Comparison of ENCODE assay signal across 1 cellular context in the genomic region with DNA sequence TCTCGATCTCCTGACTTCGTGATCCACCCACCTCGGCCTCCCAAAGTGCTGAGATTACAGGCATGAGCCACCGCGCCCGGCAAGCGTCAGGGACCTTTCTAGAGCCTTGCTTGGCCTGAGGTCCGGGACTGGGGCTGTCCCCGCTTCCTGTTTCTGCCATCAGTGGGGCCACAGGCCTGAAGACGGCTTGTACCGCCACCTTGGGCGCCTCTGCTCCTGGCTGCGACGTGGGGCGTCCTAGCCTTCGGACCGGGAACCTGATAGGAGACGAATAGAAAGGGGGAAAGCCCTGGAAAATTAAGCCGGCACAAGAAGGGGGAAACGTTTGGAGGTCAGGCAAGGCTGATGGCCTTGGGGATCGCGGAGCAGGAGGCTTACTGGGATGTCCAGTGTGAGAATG.
TF ChIP-seq lines count a peak whose summit lies in the region.

No MANE protein-coding gene starts in this region.

TF ChIP-seq in HCT116, 20 proteins besides CTCF, POLR2A, EP300 and RAD21 (continued from another document):
- TF ChIP-seq, protein P1, sequence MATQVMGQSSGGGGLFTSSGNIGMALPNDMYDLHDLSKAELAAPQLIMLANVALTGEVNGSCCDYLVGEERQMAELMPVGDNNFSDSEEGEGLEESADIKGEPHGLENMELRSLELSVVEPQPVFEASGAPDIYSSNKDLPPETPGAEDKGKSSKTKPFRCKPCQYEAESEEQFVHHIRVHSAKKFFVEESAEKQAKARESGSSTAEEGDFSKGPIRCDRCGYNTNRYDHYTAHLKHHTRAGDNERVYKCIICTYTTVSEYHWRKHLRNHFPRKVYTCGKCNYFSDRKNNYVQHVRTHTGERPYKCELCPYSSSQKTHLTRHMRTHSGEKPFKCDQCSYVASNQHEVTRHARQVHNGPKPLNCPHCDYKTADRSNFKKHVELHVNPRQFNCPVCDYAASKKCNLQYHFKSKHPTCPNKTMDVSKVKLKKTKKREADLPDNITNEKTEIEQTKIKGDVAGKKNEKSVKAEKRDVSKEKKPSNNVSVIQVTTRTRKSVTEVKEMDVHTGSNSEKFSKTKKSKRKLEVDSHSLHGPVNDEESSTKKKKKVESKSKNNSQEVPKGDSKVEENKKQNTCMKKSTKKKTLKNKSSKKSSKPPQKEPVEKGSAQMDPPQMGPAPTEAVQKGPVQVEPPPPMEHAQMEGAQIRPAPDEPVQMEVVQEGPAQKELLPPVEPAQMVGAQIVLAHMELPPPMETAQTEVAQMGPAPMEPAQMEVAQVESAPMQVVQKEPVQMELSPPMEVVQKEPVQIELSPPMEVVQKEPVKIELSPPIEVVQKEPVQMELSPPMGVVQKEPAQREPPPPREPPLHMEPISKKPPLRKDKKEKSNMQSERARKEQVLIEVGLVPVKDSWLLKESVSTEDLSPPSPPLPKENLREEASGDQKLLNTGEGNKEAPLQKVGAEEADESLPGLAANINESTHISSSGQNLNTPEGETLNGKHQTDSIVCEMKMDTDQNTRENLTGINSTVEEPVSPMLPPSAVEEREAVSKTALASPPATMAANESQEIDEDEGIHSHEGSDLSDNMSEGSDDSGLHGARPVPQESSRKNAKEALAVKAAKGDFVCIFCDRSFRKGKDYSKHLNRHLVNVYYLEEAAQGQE (IDR thresholded peaks at IDR 0.05; ENCODE audit: low read depth), result no peak
- TF ChIP-seq ELF1 (IDR thresholded peaks at IDR 0.05; ENCODE audit: borderline replicate concordance, low read depth) (no peak), SRF (IDR thresholded peaks at IDR 0.05; ENCODE audit: low read depth) (no peak)
